Comparison of ENCODE assay signal across 12 cellular contexts in genomic region chr2:27265536-27265870, GRCh38. TPM values are rescaled to one million over a fixed set of nuclear protein-coding genes. Genes with fewer than 3 reads are reported as not detected.
DNase-seq lines count a peak whose midpoint lies in the region; ATAC-seq and TF ChIP-seq lines count a peak whose summit lies in the region.
"Had no signal": no experiment of that assay in that cellular context is flagged by ENCODE, and none has a peak within 500 bp of the region (broad histone marks: within the 10 kb centered on the region; RNA-seq: fewer than 3 reads in every experiment).

No MANE protein-coding gene starts in this region.

- TF ChIP-seq CTCF in OCI-LY1 (IDR thresholded peaks at IDR 0.05; ENCODE audit: low read length): no peak
- no peak for TF ChIP-seq CTCF in hepatocyte (IDR thresholded peaks at IDR 0.05; ENCODE audit: poor library complexity)
- no peak for TF ChIP-seq CTCF in parathyroid adenoma (IDR thresholded peaks at IDR 0.05)

- peaks cover 19% of the 10 kb centered on the region for H3K27me3 ChIP-seq in OCI-LY1 (ENCODE audit: insufficient read depth, low read length)
- peaks cover 82% of the 10 kb centered on the region for H3K27me3 ChIP-seq in hepatocyte
- H3K27me3 ChIP-seq in parathyroid adenoma (ENCODE audit: control insufficient read depth, insufficient read depth, low read length): no peaks in the 10 kb centered on the region

- H4K20me1 ChIP-seq in OCI-LY1 (ENCODE audit: insufficient read depth, low read length) (no peaks in the 10 kb centered on the region), hepatocyte (ENCODE audit: insufficient read depth, poor library complexity, severe bottlenecking) (no peaks in the 10 kb centered on the region)

- ATAC-seq in left cardiac atrium: no peak

- H2AFZ ChIP-seq in OCI-LY1 (ENCODE audit: low read length): no peak overlapping the region
- no peak overlapping the region for H2AFZ ChIP-seq in hepatocyte
- no peak overlapping the region for H2AFZ ChIP-seq in parathyroid adenoma

- intact Hi-C loops in cardiac septum (cut with DNase I): no loop called here
- intact Hi-C loops in left cardiac atrium (cut with DNase I): no loop called here

- DNase-seq in cardiac septum (ENCODE audit: low spot score) (peak; percentile 29), left cardiac atrium (no peak), hepatocyte (ENCODE audit: low spot score) (no peak), COLO668 (lab: John Stamatoyannopoulos, UW; ENCODE audit: unreplicated experiment) (no peak), NCI-H524 treated with DMSO at 0.1 percent for 48 hours (lab: John Stamatoyannopoulos, UW) (no peak)
- no peak for DNase-seq in activated CD8-positive, alpha-beta memory T cell treated with anti-CD3 and anti-CD28 coated beads, Interleukin-2, amount 50 U/mL, for 48 hours

- H3K9ac ChIP-seq in OCI-LY1 (ENCODE audit: low read length): no peak overlapping the region
- no peak overlapping the region for H3K9ac ChIP-seq in parathyroid adenoma

- H3K79me2 ChIP-seq in OCI-LY1 (ENCODE audit: insufficient read depth, low read length) (no peaks in the 10 kb centered on the region), hepatocyte (no peaks in the 10 kb centered on the region), parathyroid adenoma (no peaks in the 10 kb centered on the region)

- H3K4me2 ChIP-seq in OCI-LY1 (ENCODE audit: low read length) (0 out of 2 replicates have a peak overlapping the region, but pooled peaks have one; percentile 55), hepatocyte (peak overlapping the region; percentile 99), parathyroid adenoma (ENCODE audit: low read length) (no peak overlapping the region)

- no peaks in the 10 kb centered on the region for H3F3A ChIP-seq in OCI-LY1 (ENCODE audit: insufficient read depth, low read length)

- H3K4me3 ChIP-seq in OCI-LY1 (ENCODE audit: low read depth, low read length, poor library complexity, severe bottlenecking): no peak overlapping the region
- H3K4me3 ChIP-seq in hepatocyte: no peak overlapping the region
- peak overlapping the region; percentile 10 for H3K4me3 ChIP-seq in parathyroid adenoma (ENCODE audit: low read depth, low read length)

- H3K27ac ChIP-seq in OCI-LY1 (ENCODE audit: low read depth, low read length, poor library complexity, severe bottlenecking) (no peak overlapping the region), hepatocyte (no peak overlapping the region), parathyroid adenoma (no peak overlapping the region)
- H3K27ac ChIP-seq: gastroesophageal sphincter had no signal

- peaks cover 20% of the 10 kb centered on the region for H3K4me1 ChIP-seq in OCI-LY1 (ENCODE audit: insufficient read depth, low read length, severe bottlenecking)
- peaks cover 31% of the 10 kb centered on the region for H3K4me1 ChIP-seq in hepatocyte (ENCODE audit: insufficient read depth)
- peaks cover 5% of the 10 kb centered on the region for H3K4me1 ChIP-seq in parathyroid adenoma

- no peaks in the 10 kb centered on the region for H3K36me3 ChIP-seq in OCI-LY1 (ENCODE audit: insufficient read depth, low read length)
- H3K36me3 ChIP-seq in hepatocyte (replicated peaks; ENCODE audit: insufficient read depth, low read depth): no peaks in the 10 kb centered on the region
- H3K36me3 ChIP-seq in parathyroid adenoma (ENCODE audit: control insufficient read depth, insufficient read depth, low read length): no peaks in the 10 kb centered on the region
- H3K36me3 ChIP-seq: gastroesophageal sphincter had no signal

- no peaks in the 10 kb centered on the region for H3K9me2 ChIP-seq in OCI-LY1 (ENCODE audit: low read depth, low read length)
- H3K9me2 ChIP-seq in hepatocyte (replicated peaks; ENCODE audit: insufficient read depth): no peaks in the 10 kb centered on the region

- H3K9me3 ChIP-seq in OCI-LY1 (ENCODE audit: low read length) (no peaks in the 10 kb centered on the region), hepatocyte (ENCODE audit: low read depth) (no peaks in the 10 kb centered on the region), parathyroid adenoma (ENCODE audit: control insufficient read depth, low read length) (no peaks in the 10 kb centered on the region)
- H3K9me3 ChIP-seq: gastroesophageal sphincter had no signal

RNA-seq across cellular contexts. Expression of gene SLC30A3, which starts 2.7 kb away (rescaled TPM):
- 10.2 TPM for total RNA-seq in cardiac septum
- 1 to 10 TPM; 4.8 to 5.7 TPM for total RNA-seq in left cardiac atrium
- total RNA-seq in hepatocyte: 0.20 TPM in 1 of 2 replicates, not detected in the other
- not detected in 2 replicates for polyA plus RNA-seq in hepatocyte
- total RNA-seq: gastroesophageal sphincter, mesenteric fat pad had no signal

RNA-seq across cellular contexts. Expression of gene DNAJC5G, which starts 9.7 kb away (rescaled TPM):
- total RNA-seq in cardiac septum: 1.6 TPM
- under 1 TPM; 0.41 to 0.71 TPM for total RNA-seq in left cardiac atrium
- not detected in 2 replicates for total RNA-seq in hepatocyte
- not detected in 2 replicates for polyA plus RNA-seq in hepatocyte
- total RNA-seq: activated CD4-positive, alpha-beta T cell treated with anti-CD3 and anti-CD28 coated beads for 36 hours; activated T-cell treated with anti-CD3 and anti-CD28 coated beads, Interleukin-2, amount 50 U/mL, for 4 hours; gastroesophageal sphincter; mesenteric fat pad had no signal

RNA-seq across cellular contexts. Expression of gene TRIM54, which starts 16.7 kb away (rescaled TPM):
- total RNA-seq in cardiac septum: 218 TPM
- 100 to 1,000 TPM in 1 of 2 donors, 10 to 100 TPM in 1; 92.1 to 105 TPM for total RNA-seq in left cardiac atrium
- not detected in 2 replicates for total RNA-seq in hepatocyte
- polyA plus RNA-seq in hepatocyte: not detected in 2 replicates
- total RNA-seq: mesenteric fat pad had no signal

RNA-seq across cellular contexts. Expression of gene UCN, which starts 42.7 kb away (rescaled TPM):
- 2.1 TPM for total RNA-seq in cardiac septum
- total RNA-seq in left cardiac atrium: 1 to 10 TPM; 1.2 to 1.6 TPM
- 1.4 and 2.9 TPM in 2 replicates for total RNA-seq in hepatocyte
- 1.0 and 2.6 TPM in 2 replicates for polyA plus RNA-seq in hepatocyte

RNA-seq across cellular contexts. Expression of gene CAD, which starts 48.3 kb away (rescaled TPM):
- 11.0 TPM for total RNA-seq in cardiac septum
- total RNA-seq in left cardiac atrium: 10 to 100 TPM; 12.7 to 15.2 TPM
- total RNA-seq in hepatocyte: 13.2 and 16.6 TPM in 2 replicates
- polyA plus RNA-seq in hepatocyte: 20.7 TPM in 2 replicates

Comparison
In these comparisons a context has a peak if more than half of its experiments do, and no peak if none do; other contexts are left out.
1. RNA of gene TRIM54, which starts 16.7 kb away (total RNA-seq): 218 TPM in cardiac septum (single experiment) and 92.1 to 105 TPM in left cardiac atrium; not detected in hepatocyte; every median in the first group is over 10 times any median in the second.